ENCODE assay signal across 8 cellular contexts in genomic region chr10:103659674-103660363, GRCh38.
A peak's percentile ranks its signal among the peaks of the same experiment; 100 is the strongest.
DNase-seq lines count a peak whose midpoint lies in the region; ATAC-seq and TF ChIP-seq lines count a peak whose summit lies in the region.

No MANE protein-coding gene starts in this region.

- H3K27ac ChIP-seq in ascending aorta, result peak overlapping the region; percentile 93
- H3K27ac ChIP-seq in right cardiac atrium (ENCODE audit: low read length), result peak overlapping the region; percentile 76
- H3K27ac ChIP-seq in gastrocnemius medialis, result peak overlapping the region; percentile 89 to 94 (median 91)

- in situ Hi-C loops in SK-MEL-5 (cut with HindIII; ENCODE audit: low pct_unique_long_range_greater_than_20kb, low sequenced_read_pairs), result no loop called here
- in situ Hi-C loops in gastrocnemius medialis (cut with MboI; ENCODE audit: low sequenced_read_pairs in 4 of 4), result no loop called here

- TF ChIP-seq CTCF in AG09319 (IDR thresholded peaks at IDR 0.05; ENCODE audit: low read depth, low read length) (peak; percentile 24), ascending aorta (IDR thresholded peaks at IDR 0.05) (no peak), gastrocnemius medialis (IDR thresholded peaks at IDR 0.05 in 4 of 5, conservative IDR thresholded peaks at IDR 0.05 in 1 of 5) (no peak)

- WGBS in right cardiac atrium, result 24% methylated on average over 11 of the region's 11 CpGs

- H3K4me1 ChIP-seq in ascending aorta (peaks cover 16 to 31% of the 10 kb centered on the region in 2 donors), right cardiac atrium (ENCODE audit: control insufficient read depth, insufficient read depth, low read length) (peaks cover 6% of the 10 kb centered on the region), gastrocnemius medialis (peaks cover 38 to 40% of the 10 kb centered on the region in 2 donors)

- TF ChIP-seq POLR2A in gastrocnemius medialis (IDR thresholded peaks at IDR 0.05), result peak; percentile 26 to 28

- no peaks in the 10 kb centered on the region for H3K9me3 ChIP-seq in ascending aorta
- no peaks in the 10 kb centered on the region for H3K9me3 ChIP-seq in right cardiac atrium (ENCODE audit: control insufficient read depth, low read length)
- H3K9me3 ChIP-seq in gastrocnemius medialis, result no peaks in the 10 kb centered on the region

- H3K4me3 ChIP-seq in ascending aorta (peak overlapping the region; percentile 61 to 94), right cardiac atrium (ENCODE audit: low read length) (peak overlapping the region; percentile 49), gastrocnemius medialis (peak overlapping the region; percentile 56 to 69 (median 60))

- intact Hi-C loops in ascending aorta (cut with DNase I) (loop anchor here (1.0 kb wide), 1 partner anchor 22 kb away; no protein-coding TSS in a partner anchor), right cardiac atrium (cut with DNase I) (no loop called here), gastrocnemius medialis (cut with DNase I; ENCODE audit: low total_unique reads) (loop anchor here (2.0 kb wide), 1 partner anchor 43 kb away; no protein-coding TSS in a partner anchor)

- DNase-seq in AG09319 (ENCODE audit: extremely low read depth, low read depth), result no peak
- peak; percentile 4 for DNase-seq in SK-MEL-5 (ENCODE audit: low read depth, low spot score)
- peak; percentile 45 to 87 for DNase-seq in ascending aorta (ENCODE audit: low spot score in 2 of 2)
- peak; percentile 72 to 86 (median 82) for DNase-seq in right cardiac atrium
- peak; percentile 55 to 75 for DNase-seq in gastrocnemius medialis
- no peak for DNase-seq in RKO (ENCODE audit: low spot score)

- ATAC-seq in GM18861 (IDR thresholded peaks at IDR 0.05; ENCODE audit: unreplicated experiment) (peak; percentile 88), HG03097 (IDR thresholded peaks at IDR 0.05; ENCODE audit: low FRiP score, unreplicated experiment) (peak; percentile 65), right cardiac atrium (peak; percentile 89 to 92), gastrocnemius medialis (peak; percentile 29 to 64)

- no peaks in the 10 kb centered on the region for H3K27me3 ChIP-seq in ascending aorta
- H3K27me3 ChIP-seq in right cardiac atrium (ENCODE audit: control insufficient read depth, insufficient read depth), result no peaks in the 10 kb centered on the region
- no peaks in the 10 kb centered on the region for H3K27me3 ChIP-seq in gastrocnemius medialis

- H3K36me3 ChIP-seq in ascending aorta (peaks cover 5 to 16% of the 10 kb centered on the region in 2 donors), gastrocnemius medialis (no peaks in the 10 kb centered on the region)

Comparison
In these comparisons a context has a peak if more than half of its experiments do, and no peak if none do; other contexts are left out.
1. DNase-seq: peak in SK-MEL-5 (single experiment), ascending aorta (2 of 2), right cardiac atrium (3 of 3) and gastrocnemius medialis (2 of 2); none in AG09319 (single experiment) and RKO (single experiment).
2. intact Hi-C loops: an anchor here in ascending aorta (1.0 kb wide) and gastrocnemius medialis (2.0 kb wide); none called in right cardiac atrium.
3. Peak in every context shown above with its lines, with median percentiles within 50 percentile points of each other: ATAC-seq, H3K27ac ChIP-seq and H3K4me3 ChIP-seq.